Comparison of ENCODE assay signal across 8 cellular contexts in genomic region chr6:37314803-37315515, GRCh38. TPM values are rescaled to one million over a fixed set of nuclear protein-coding genes. Genes with fewer than 3 reads are reported as not detected.
A peak's percentile ranks its signal among the peaks of the same experiment; 100 is the strongest.
DNase-seq lines count a peak whose midpoint lies in the region; ATAC-seq and TF ChIP-seq lines count a peak whose summit lies in the region.

No MANE protein-coding gene starts in this region.

- peak; percentile 22 for TF ChIP-seq CTCF in glutamatergic neuron (IDR thresholded peaks at IDR 0.05; ENCODE audit: partially characterized antibody, unreplicated experiment)

- H3K27ac Mint-ChIP-seq in activated CD8-positive, alpha-beta T cell treated with anti-CD3 and anti-CD28 coated beads, Interleukin-2, amount 10 ng/mL, durations not matched to agents 7 days and 5 days: no peak overlapping the region
- no peak overlapping the region for H3K27ac Mint-ChIP-seq in glutamatergic neuron (ENCODE audit: unreplicated experiment)

- peaks cover 14% of the 10 kb centered on the region for H3K36me3 Mint-ChIP-seq in activated CD8-positive, alpha-beta T cell treated with anti-CD3 and anti-CD28 coated beads, Interleukin-2, amount 10 ng/mL, durations not matched to agents 7 days and 5 days (ENCODE audit: low read depth)
- H3K36me3 Mint-ChIP-seq in glutamatergic neuron (ENCODE audit: unreplicated experiment): no peaks in the 10 kb centered on the region

- peak; percentile 84 for ATAC-seq in activated CD8-positive, alpha-beta T cell treated with anti-CD3 and anti-CD28 coated beads, Interleukin-2, amount 10 ng/mL, durations not matched to agents 7 days and 5 days
- ATAC-seq in GM18519 (IDR thresholded peaks at IDR 0.05; ENCODE audit: low FRiP score, unreplicated experiment): no peak

- H3K4me1 Mint-ChIP-seq in activated CD8-positive, alpha-beta T cell treated with anti-CD3 and anti-CD28 coated beads, Interleukin-2, amount 10 ng/mL, durations not matched to agents 7 days and 5 days (ENCODE audit: low read depth): peaks cover 20% of the 10 kb centered on the region
- H3K4me1 Mint-ChIP-seq in glutamatergic neuron (ENCODE audit: low read depth, unreplicated experiment): no peaks in the 10 kb centered on the region

- POLR2A ChIA-PET in activated CD8-positive, alpha-beta T cell treated with anti-CD3 and anti-CD28 coated beads, Interleukin-2, amount 10 ng/mL, durations not matched to agents 7 days and 5 days (lab: Charles Lee): no interaction called here

- CTCF ChIA-PET in activated CD8-positive, alpha-beta T cell treated with anti-CD3 and anti-CD28 coated beads, Interleukin-2, amount 10 ng/mL, durations not matched to agents 7 days and 5 days (lab: Charles Lee): interaction anchor here (0.7 to 7.8 kb wide), 31 partner anchors 9 to 429 kb away, joined by 3 to 106 read pairs (median 5); partner anchors contain the start of gene C6orf89

- DNase-seq in SHP77 (lab: John Stamatoyannopoulos, UW): peak; percentile 41
- DNase-seq in SHP77 treated with DMSO at 0.1 percent for 48 hours (lab: John Stamatoyannopoulos, UW): no peak
- DNase-seq in NCI-H2171 treated with DMSO at 0.1 percent for 48 hours (lab: John Stamatoyannopoulos, UW): peak; percentile 66
- DNase-seq in activated CD8-positive, alpha-beta T cell treated with anti-CD3 and anti-CD28 coated beads, Interleukin-2, amount 10 ng/mL, durations not matched to agents 7 days and 5 days: peak; percentile 71
- peak; percentile 35 for DNase-seq in glutamatergic neuron
- DNase-seq in stimulated activated CD4-positive, alpha-beta T cell treated with anti-CD3 and anti-CD28 coated beads, Interleukin-12 subunit alpha, Interleukin-12 subunit beta, amount 100 ng/mL, for 48 hours (ENCODE audit: low read depth in 2 of 3, low spot score in 1 of 3): peak in 2 of 3 donors; percentile 24 to 40
- no peak for DNase-seq in NCI-H2107 treated with DMSO at 0.1 percent for 48 hours (lab: John Stamatoyannopoulos, UW; ENCODE audit: unreplicated experiment)

- H3K27me3 Mint-ChIP-seq in activated CD8-positive, alpha-beta T cell treated with anti-CD3 and anti-CD28 coated beads, Interleukin-2, amount 10 ng/mL, durations not matched to agents 7 days and 5 days (ENCODE audit: low read depth): no peaks in the 10 kb centered on the region
- H3K27me3 Mint-ChIP-seq in glutamatergic neuron (ENCODE audit: unreplicated experiment): no peaks in the 10 kb centered on the region

- H3K4me3 Mint-ChIP-seq in activated CD8-positive, alpha-beta T cell treated with anti-CD3 and anti-CD28 coated beads, Interleukin-2, amount 10 ng/mL, durations not matched to agents 7 days and 5 days: no peak overlapping the region
- no peak overlapping the region for H3K4me3 Mint-ChIP-seq in glutamatergic neuron (ENCODE audit: unreplicated experiment)

- H3K9me3 Mint-ChIP-seq in activated CD8-positive, alpha-beta T cell treated with anti-CD3 and anti-CD28 coated beads, Interleukin-2, amount 10 ng/mL, durations not matched to agents 7 days and 5 days (ENCODE audit: insufficient read depth): no peaks in the 10 kb centered on the region
- H3K9me3 Mint-ChIP-seq in glutamatergic neuron (ENCODE audit: unreplicated experiment): no peaks in the 10 kb centered on the region

RNA-seq across cellular contexts. Expression of gene RNF8, which starts 38.8 kb away (rescaled TPM):
- 10 to 100 TPM; 23.2 to 23.7 TPM for total RNA-seq in activated CD8-positive, alpha-beta T cell treated with anti-CD3 and anti-CD28 coated beads, Interleukin-2, amount 10 ng/mL, durations not matched to agents 7 days and 5 days
- 21.0 TPM for total RNA-seq in glutamatergic neuron (ENCODE audit: unreplicated experiment)

RNA-seq across cellular contexts. Expression of gene TMEM217, which starts 57.0 kb away (rescaled TPM):
- 1 to 10 TPM; 3.1 to 3.2 TPM for total RNA-seq in activated CD8-positive, alpha-beta T cell treated with anti-CD3 and anti-CD28 coated beads, Interleukin-2, amount 10 ng/mL, durations not matched to agents 7 days and 5 days
- not detected for total RNA-seq in glutamatergic neuron (ENCODE audit: unreplicated experiment)

RNA-seq across cellular contexts. Expression of gene TBC1D22B, which starts 57.4 kb away (rescaled TPM):
- 10 to 100 TPM; 15.4 TPM for total RNA-seq in activated CD8-positive, alpha-beta T cell treated with anti-CD3 and anti-CD28 coated beads, Interleukin-2, amount 10 ng/mL, durations not matched to agents 7 days and 5 days
- 10.2 TPM for total RNA-seq in glutamatergic neuron (ENCODE audit: unreplicated experiment)

Comparison
In these comparisons a context has a peak if more than half of its experiments do, and no peak if none do; other contexts are left out.
1. DNase-seq: peak in SHP77 (2 of 2), NCI-H2171 treated with DMSO at 0.1 percent for 48 hours (single experiment), activated CD8-positive, alpha-beta T cell treated with anti-CD3 and anti-CD28 coated beads, Interleukin-2, amount 10 ng/mL, durations not matched to agents 7 days and 5 days (single experiment), glutamatergic neuron (single experiment) and stimulated activated CD4-positive, alpha-beta T cell treated with anti-CD3 and anti-CD28 coated beads, Interleukin-12 subunit alpha, Interleukin-12 subunit beta, amount 100 ng/mL, for 48 hours (2 of 3); none in SHP77 treated with DMSO at 0.1 percent for 48 hours (single experiment) and NCI-H2107 treated with DMSO at 0.1 percent for 48 hours (single experiment).